In genomic region chr17:3827124-3827773, GRCh38 we compare ENCODE assay signal across 8 cellular contexts. TPM values are rescaled to one million over a fixed set of nuclear protein-coding genes. Genes with fewer than 3 reads are reported as not detected.
DNase-seq lines count a peak whose midpoint lies in the region.

No MANE protein-coding gene starts in this region.

- H3K9me3 ChIP-seq in MG63: no peaks in the 10 kb centered on the region

- peak; percentile 3 for DNase-seq in DMS79 treated with DMSO at 0.1 percent for 48 hours (lab: John Stamatoyannopoulos, UW)
- DNase-seq in DMS79 (lab: John Stamatoyannopoulos, UW): no peak
- DNase-seq in MG63: peak; percentile 9
- peak; percentile 73 for DNase-seq in activated CD4-positive, alpha-beta T cell treated with anti-CD3 and anti-CD28 coated beads for 48 hours
- peak; percentile 74 to 84 for DNase-seq in dermis microvascular lymphatic vessel endothelial cell (ENCODE audit: low read depth in 2 of 2)
- peak; percentile 62 for DNase-seq in mucosa of gallbladder (ENCODE audit: low spot score)
- peak; percentile 40 to 60 for DNase-seq in stimulated activated CD8-positive, alpha-beta memory T cell treated with anti-CD3 and anti-CD28 coated beads, Interleukin-7, amount 100 ng/mL, for 1 hour (ENCODE audit: low read depth in 2 of 2)
- DNase-seq in NCI-H2171 treated with DMSO at 0.1 percent for 48 hours (lab: John Stamatoyannopoulos, UW): no peak

- no peak overlapping the region for H3K4me3 ChIP-seq in MG63

- H3K27me3 ChIP-seq in MG63: no peaks in the 10 kb centered on the region

- H3K36me3 ChIP-seq in MG63: peaks cover 29% of the 10 kb centered on the region

RNA-seq across cellular contexts. Expression of gene NCBP3, which starts 18.8 kb away (rescaled TPM):
- 6.6 and 10.2 TPM in 2 replicates for total RNA-seq in MG63 (2014; rRNA removed; shearing (Covaris generic); ENCODE audit: low replicate concordance)
- total RNA-seq in dermis microvascular lymphatic vessel endothelial cell (12.2 and 18.0 TPM in 2 replicates), mucosa of gallbladder (39.0 TPM)

RNA-seq across cellular contexts. Expression of gene ITGAE, which starts 26.3 kb away (rescaled TPM):
- 8.4 and 16.9 TPM in 2 replicates for total RNA-seq in MG63 (2014; rRNA removed; shearing (Covaris generic); ENCODE audit: low replicate concordance)
- total RNA-seq in dermis microvascular lymphatic vessel endothelial cell: 9.1 and 20.3 TPM in 2 replicates
- 21.2 TPM for total RNA-seq in mucosa of gallbladder

Comparison
In these comparisons a context has a peak if more than half of its experiments do, and no peak if none do; other contexts are left out.
1. DNase-seq: peak in DMS79 treated with DMSO at 0.1 percent for 48 hours (single experiment), MG63 (single experiment), activated CD4-positive, alpha-beta T cell treated with anti-CD3 and anti-CD28 coated beads for 48 hours (single experiment), dermis microvascular lymphatic vessel endothelial cell (2 of 2), mucosa of gallbladder (single experiment) and stimulated activated CD8-positive, alpha-beta memory T cell treated with anti-CD3 and anti-CD28 coated beads, Interleukin-7, amount 100 ng/mL, for 1 hour (2 of 2); none in DMS79 (single experiment) and NCI-H2171 treated with DMSO at 0.1 percent for 48 hours (single experiment).